Comparison of ENCODE assay signal across 28 cellular contexts in genomic region chr19:44180968-44181367, GRCh38.
"Had no signal": no experiment of that assay in that cellular context is flagged by ENCODE, and none has a peak within 500 bp of the region (broad histone marks: within the 10 kb centered on the region; RNA-seq: fewer than 3 reads in every experiment).

No MANE protein-coding gene starts in this region.

- H3K27me3 ChIP-seq: colonic mucosa, dorsolateral prefrontal cortex, esophagus muscularis mucosa, esophagus squamous epithelium, foreskin keratinocyte, gastrocnemius medialis, gastroesophageal sphincter, heart left ventricle, heart right ventricle had no signal

- ATAC-seq: effector memory CD8-positive, alpha-beta T cell; esophagus mucosa; foreskin keratinocyte; gastrocnemius medialis; gastroesophageal sphincter; heart left ventricle; heart right ventricle had no signal

- H3K4me3 ChIP-seq: colonic mucosa, coronary artery, dorsolateral prefrontal cortex, esophagus muscularis mucosa, esophagus squamous epithelium, gastrocnemius medialis, gastroesophageal sphincter, heart left ventricle, heart right ventricle had no signal

- H3K27ac ChIP-seq: colonic mucosa, coronary artery, dorsolateral prefrontal cortex, epithelial cell of prostate, esophagus muscularis mucosa, esophagus squamous epithelium, foreskin keratinocyte, gastrocnemius medialis, gastroesophageal sphincter, heart left ventricle, heart right ventricle had no signal

- FAIRE-seq: colon, endometrium, endothelial cell of umbilical vein, frontal cortex had no signal

- DNase-seq: colonic mucosa; cortex of kidney; dermis blood vessel endothelial cell; dorsolateral prefrontal cortex; effector CD4-positive, alpha-beta T cell; effector CD8-positive, alpha-beta T cell; effector memory CD4-positive, alpha-beta T cell; effector memory CD8-positive, alpha-beta T cell; endodermal cell; erythroblast; esophagus squamous epithelium; foreskin fibroblast; foreskin keratinocyte; foreskin melanocyte; gastrocnemius medialis; glutamatergic neuron; head of caudate nucleus; heart left ventricle; heart right ventricle had no signal

- H3K4me1 ChIP-seq: colonic mucosa, esophagus muscularis mucosa, esophagus squamous epithelium, foreskin keratinocyte, gastrocnemius medialis, gastroesophageal sphincter, heart left ventricle, heart right ventricle had no signal
